In genomic region chr14:86601813-86602212, GRCh38 we compare ENCODE assay signal across 22 cellular contexts.
"Had no signal": no experiment of that assay in that cellular context is flagged by ENCODE, and none has a peak within 500 bp of the region (broad histone marks: within the 10 kb centered on the region; RNA-seq: fewer than 3 reads in every experiment).

No MANE protein-coding gene starts in this region.

- H3K27ac ChIP-seq: colonic mucosa, coronary artery, dorsolateral prefrontal cortex, epithelial cell of prostate, esophagus muscularis mucosa, esophagus squamous epithelium, foreskin keratinocyte, gastrocnemius medialis, gastroesophageal sphincter had no signal

- H3K9me3 ChIP-seq: colonic mucosa, esophagus muscularis mucosa, esophagus squamous epithelium, gastrocnemius medialis, gastroesophageal sphincter had no signal

- H3K27me3 ChIP-seq: colonic mucosa, dorsolateral prefrontal cortex, esophagus muscularis mucosa, esophagus squamous epithelium, foreskin keratinocyte, gastrocnemius medialis, gastroesophageal sphincter had no signal

- ATAC-seq: effector memory CD8-positive, alpha-beta T cell; esophagus mucosa; foreskin keratinocyte; gastrocnemius medialis; gastroesophageal sphincter had no signal

- H3K4me3 ChIP-seq: colonic mucosa, coronary artery, dorsolateral prefrontal cortex, esophagus muscularis mucosa, esophagus squamous epithelium, gastrocnemius medialis, gastroesophageal sphincter had no signal

- H3K4me1 ChIP-seq: colonic mucosa, esophagus muscularis mucosa, esophagus squamous epithelium, foreskin keratinocyte, gastrocnemius medialis, gastroesophageal sphincter had no signal

- DNase-seq: colonic mucosa; cortex of kidney; dermis blood vessel endothelial cell; dorsolateral prefrontal cortex; effector CD4-positive, alpha-beta T cell; effector CD8-positive, alpha-beta T cell; effector memory CD4-positive, alpha-beta T cell; effector memory CD8-positive, alpha-beta T cell; endodermal cell; erythroblast; esophagus squamous epithelium; foreskin fibroblast; foreskin keratinocyte; foreskin melanocyte; gastrocnemius medialis; glutamatergic neuron; head of caudate nucleus had no signal

- H3K36me3 ChIP-seq: colonic mucosa, esophagus muscularis mucosa, esophagus squamous epithelium, gastrocnemius medialis, gastroesophageal sphincter had no signal
